In genomic region chr17:10075919-10076318, GRCh38 we compare ENCODE assay signal across 31 cellular contexts.
"Had no signal": no experiment of that assay in that cellular context is flagged by ENCODE, and none has a peak within 500 bp of the region (broad histone marks: within the 10 kb centered on the region; RNA-seq: fewer than 3 reads in every experiment).

No MANE protein-coding gene starts in this region.

- DNase-seq: naive B cell; naive thymus-derived CD8-positive, alpha-beta T cell; nephron progenitor cell; nucleus accumbens; pancreas; psoas muscle; right lobe of liver; spleen; stimulated activated CD4-positive, alpha-beta T cell treated with anti-CD3 and anti-CD28 coated beads, Interleukin-12 subunit alpha, Interleukin-12 subunit beta, amount 100 ng/mL, for 4 hours; stimulated activated CD4-positive, alpha-beta T cell treated with anti-CD3 and anti-CD28 coated beads, Interleukin-1b, Interleukin-23, amount 100 ng/mL, for 48 hours; stimulated activated CD4-positive, alpha-beta T cell treated with anti-CD3 and anti-CD28 coated beads, Interleukin-4, amount 100 ng/mL, for 1 hour; stimulated activated CD4-positive, alpha-beta T cell treated with anti-CD3 and anti-CD28 coated beads, Interleukin-4, amount 100 ng/mL, for 4 hours; stimulated activated CD8-positive, alpha-beta memory T cell treated with anti-CD3 and anti-CD28 coated beads, Interleukin-4, amount 100 ng/mL, for 48 hours; stimulated activated naive CD4-positive, alpha-beta T cell; stimulated activated naive CD8-positive, alpha-beta T cell treated with anti-CD3 and anti-CD28 coated beads, Interleukin-15, amount 100 ng/mL, for 72 hours; stimulated activated naive CD8-positive, alpha-beta T cell treated with anti-CD3 and anti-CD28 coated beads, Interleukin-15, Interleukin-2, amounts not matched to agents 100 U/mL and 50 U/mL, for 24 hours; substantia nigra; testis; tibial artery; transverse colon; upper lobe of right lung; uterus had no signal

- H3K4me1 ChIP-seq: pancreas, psoas muscle, right lobe of liver, testis, tibial artery, transverse colon, upper lobe of right lung, uterus had no signal

- H3K27me3 ChIP-seq: neutrophil, pancreas, right lobe of liver, spleen, suprapubic skin, testis, tibial artery, transverse colon, upper lobe of right lung, uterus had no signal

- H3K4me1 Mint-ChIP-seq: stimulated activated memory B cell treated with anti-CD40 and anti-IgM and Interleukin-4, amounts not matched to agents 10 μg/mL and 1 μg/mL and 100 μg/mL, for 72 hours had no signal

- H3K9me3 ChIP-seq: neutrophil, pancreas, right lobe of liver, suprapubic skin, testis, transverse colon, upper lobe of right lung, uterus had no signal

- H3K27ac Mint-ChIP-seq: naive thymus-derived CD8-positive, alpha-beta T cell; nephron progenitor cell; progenitor cell of endocrine pancreas; stimulated activated memory B cell treated with anti-CD40 and anti-IgM and Interleukin-4, amounts not matched to agents 10 μg/mL and 1 μg/mL and 100 μg/mL, for 72 hours; type B pancreatic cell had no signal

- ATAC-seq: naive thymus-derived CD8-positive, alpha-beta T cell; pancreas; psoas muscle; right cardiac atrium; right lobe of liver; stimulated activated memory B cell treated with anti-CD40 and anti-IgM and Interleukin-4, amounts not matched to agents 10 μg/mL and 1 μg/mL and 100 μg/mL, for 72 hours; stimulated activated naive CD8-positive, alpha-beta T cell treated with anti-CD3 and anti-CD28 coated beads, Interleukin-15, amount 100 ng/mL, for 72 hours; stimulated activated naive CD8-positive, alpha-beta T cell treated with anti-CD3 and anti-CD28 coated beads, Interleukin-15, Interleukin-2, amounts not matched to agents 100 U/mL and 50 U/mL, for 24 hours; upper lobe of right lung had no signal

- H3K36me3 Mint-ChIP-seq: stimulated activated memory B cell treated with anti-CD40 and anti-IgM and Interleukin-4, amounts not matched to agents 10 μg/mL and 1 μg/mL and 100 μg/mL, for 72 hours; type B pancreatic cell had no signal

- H3K27me3 Mint-ChIP-seq: progenitor cell of endocrine pancreas had no signal

- H3K4me3 ChIP-seq: pancreas, psoas muscle, right lobe of liver, skin epidermis, smooth muscle cell, spleen, suprapubic skin, testis, tibial artery, transverse colon, upper lobe of right lung, uterus had no signal

- H3K4me3 Mint-ChIP-seq: naive thymus-derived CD8-positive, alpha-beta T cell; nephron progenitor cell; neural crest cell; stimulated activated memory B cell treated with anti-CD40 and anti-IgM and Interleukin-4, amounts not matched to agents 10 μg/mL and 1 μg/mL and 100 μg/mL, for 72 hours; stimulated activated naive CD8-positive, alpha-beta T cell treated with anti-CD3 and anti-CD28 coated beads, Interleukin-15, amount 100 ng/mL, for 72 hours; type B pancreatic cell had no signal

- H3K27ac ChIP-seq: neutrophil, pancreas, psoas muscle, right lobe of liver, skin epidermis, spleen, suprapubic skin, testis, tibial artery, transverse colon, upper lobe of right lung, uterus had no signal

- H3K36me3 ChIP-seq: neutrophil, pancreas, right lobe of liver, spleen, suprapubic skin, tibial artery, transverse colon, upper lobe of right lung, uterus had no signal
